ENCODE assay signal across 8 cellular contexts in genomic region chr22:31055322-31056159, GRCh38. TPM values are rescaled to one million over a fixed set of nuclear protein-coding genes. Genes with fewer than 3 reads are reported as not detected.
A peak's percentile ranks its signal among the peaks of the same experiment; 100 is the strongest.
DNase-seq lines count a peak whose midpoint lies in the region; ATAC-seq, FAIRE-seq and TF ChIP-seq lines count a peak whose summit lies in the region.

No MANE protein-coding gene starts in this region.

- TF ChIP-seq POLR2A in A549 (IDR thresholded peaks at IDR 0.05; ENCODE audit: low read length) (no peak), body of pancreas (IDR thresholded peaks at IDR 0.05) (no peak)

- CTCF ChIA-PET in A549 (lab: Yijun Ruan, JAX) = interaction anchor here (1.1 to 5.6 kb wide), 5 partner anchors 9 to 177 kb away, joined by 3 to 34 read pairs (median 4); no protein-coding TSS in a partner anchor

- no peaks in the 10 kb centered on the region for H3K27me3 ChIP-seq in body of pancreas
- H3K27me3 ChIP-seq in skeletal muscle tissue (ENCODE audit: control insufficient read depth in 3 of 3, insufficient read depth in 3 of 3, low read length in 3 of 3) = no peaks in the 10 kb centered on the region

- no peak for TF ChIP-seq CTCF in A549 (IDR thresholded peaks at IDR 0.05)
- TF ChIP-seq CTCF in body of pancreas (IDR thresholded peaks at IDR 0.05) = no peak
- TF ChIP-seq CTCF in GM13977 (IDR thresholded peaks at IDR 0.05; ENCODE audit: extremely low read depth, insufficient read depth, missing control alignments) = no peak

- FAIRE-seq in A549 (lab: Jason Lieb, UNC) = no peak

- peak; percentile 11 to 38; a peak in 3 of 5 replicates for TF ChIP-seq RAD21 in A549 (conservative IDR thresholded peaks at IDR 0.05 in 1 of 2, IDR thresholded peaks at IDR 0.05 in 1 of 2)

- DNase-seq in A549 (ENCODE audit: low read depth in 1 of 2, low spot score in 1 of 2) (peak; percentile 92 to 98), HuH-7 (ENCODE audit: low spot score) (peak; percentile 96), body of pancreas (peak; percentile 82 to 96 (median 92)), iris pigment epithelial cell (ENCODE audit: low read depth) (peak; percentile 100), GM13977 (ENCODE audit: low spot score) (no peak), NOMO-1 treated with dmso at 0.1 percent for 144 hours (lab: John Stamatoyannopoulos, UW; ENCODE audit: unreplicated experiment) (no peak)

- peak overlapping the region; percentile 70 for H3K4me2 ChIP-seq in A549

- ATAC-seq in A549 (peak; percentile 98 to 99), body of pancreas (peak; percentile 99), HG03469 (IDR thresholded peaks at IDR 0.05; ENCODE audit: unreplicated experiment) (no peak)

- intact Hi-C loops in body of pancreas (cut with DNase I) = no loop called here

- peaks cover 51% of the 10 kb centered on the region for H3K4me1 ChIP-seq in A549
- H3K4me1 ChIP-seq in body of pancreas = peaks cover 13% of the 10 kb centered on the region
- H3K4me1 ChIP-seq in skeletal muscle tissue (ENCODE audit: control insufficient read depth in 3 of 3, insufficient read depth in 3 of 3, low read length in 3 of 3) = peaks cover 3 to 10% (median 10%) of the 10 kb centered on the region in 3 donors

- H3K36me3 ChIP-seq in body of pancreas (replicated peaks in 1 of 2; ENCODE audit: insufficient read depth in 1 of 2, low read depth in 2 of 2) (no peaks in the 10 kb centered on the region), skeletal muscle tissue (ENCODE audit: control insufficient read depth in 3 of 3, insufficient read depth in 3 of 3, low read length in 3 of 3) (no peaks in the 10 kb centered on the region)

- no peaks in the 10 kb centered on the region for H3K9me3 ChIP-seq in A549
- no peaks in the 10 kb centered on the region for H3K9me3 ChIP-seq in body of pancreas
- no peaks in the 10 kb centered on the region for H3K9me3 ChIP-seq in skeletal muscle tissue (ENCODE audit: control insufficient read depth in 3 of 3, low read length in 3 of 3)

- POLR2A ChIA-PET in A549 (lab: Yijun Ruan, JAX) = interaction anchor here (1.1 to 1.8 kb wide), 5 partner anchors 9 to 87 kb away, joined by 3 to 11 read pairs (median 5); partner anchors contain the start of genes MORC2, SMTN and TUG1

- peak overlapping the region; percentile 93 to 94 for H3K27ac ChIP-seq in A549
- H3K27ac ChIP-seq in body of pancreas = peak overlapping the region; percentile 30 to 67 (median 48)
- peak overlapping the region; percentile 55 for H3K27ac ChIP-seq in skeletal muscle tissue (ENCODE audit: low read depth, low read length)

- WGBS in A549 (ENCODE audit: missing lambda C conversion rate) = 11% methylated on average over 10 of the region's 16 CpGs
- 26 to 35% methylated on average over 10 to 16 of the region's 16 CpGs for WGBS in body of pancreas, 2 donors

- in situ Hi-C loops in GM13977 (cut with MboI; ENCODE audit: low pct_unique_long_range_greater_than_20kb, low sequenced_read_pairs, unreplicated experiment) = no loop called here

- H3K4me3 ChIP-seq in A549 (no peak overlapping the region), body of pancreas (no peak overlapping the region), skeletal muscle tissue (ENCODE audit: low read length in 3 of 3) (no peak overlapping the region)

- peak overlapping the region in 2 of 3 donors; percentile 20 to 25 for H3K9ac ChIP-seq in skeletal muscle tissue (ENCODE audit: low read depth in 1 of 3, low read length in 3 of 3)

- TF ChIP-seq EP300 in A549 (IDR thresholded peaks at IDR 0.05) = peak; percentile 68 to 81; a peak in 3 of 5 replicates

TF ChIP-seq in A549, 52 proteins besides CTCF, POLR2A, EP300 and RAD21:
- TF ChIP-seq HDAC2 (IDR thresholded peaks at IDR 0.05) = peak; percentile 96
- no peak for TF ChIP-seq RARB (CRISPR knock-in tag; IDR thresholded peaks at IDR 0.05)
- TF ChIP-seq PBX3 (IDR thresholded peaks at IDR 0.05) = peak; percentile 58; the same call in 1 of the 2 replicates
- peak; percentile 86 to 87; a peak in 4 of 5 replicates for TF ChIP-seq JUN (IDR thresholded peaks at IDR 0.05)
- TF ChIP-seq JUNB (IDR thresholded peaks at IDR 0.05) = peak; percentile 64; the same call in 1 of the 2 replicates
- peak; percentile 91; the same call in 1 of the 2 replicates for TF ChIP-seq CHD4 (IDR thresholded peaks at IDR 0.05; ENCODE audit: borderline replicate concordance)
- TF ChIP-seq BCL3 (IDR thresholded peaks at IDR 0.05) = peak; percentile 30; the same call in 1 of the 3 replicates
- TF ChIP-seq HES2 (IDR thresholded peaks at IDR 0.05) = peak; percentile 57; the same call in 1 of the 2 replicates
- peak; percentile 86 for TF ChIP-seq GATA3 (IDR thresholded peaks at IDR 0.05; ENCODE audit: borderline replicate concordance)
- TF ChIP-seq FOSL2 (IDR thresholded peaks at IDR 0.05) = peak; percentile 32; the same call in 1 of the 2 replicates
- peak; percentile 92 for TF ChIP-seq FOSL2 (CRISPR knock-in tag; IDR thresholded peaks at IDR 0.05)
- peak; percentile 31 for TF ChIP-seq SMC3 (IDR thresholded peaks at IDR 0.05)
- TF ChIP-seq MAX (IDR thresholded peaks at IDR 0.05) = peak; percentile 91
- peak; percentile 82 for TF ChIP-seq E2F6 (IDR thresholded peaks at IDR 0.05; ENCODE audit: borderline replicate concordance, low read depth)
- no peak for TF ChIP-seq NR3C1 (IDR thresholded peaks at IDR 0.05)
- peak; percentile 74; the same call in 1 of the 2 replicates for TF ChIP-seq RCOR1 (IDR thresholded peaks at IDR 0.05; ENCODE audit: low read depth, low read length)
- no peak for TF ChIP-seq USF2 (IDR thresholded peaks at IDR 0.05)
- peak; percentile 90 to 98 for TF ChIP-seq CEBPB (IDR thresholded peaks at IDR 0.05)
- peak; percentile 99 for TF ChIP-seq KDM1A (IDR thresholded peaks at IDR 0.05; ENCODE audit: low read depth)
- no peak for TF ChIP-seq RFX5 (IDR thresholded peaks at IDR 0.05)
- no peak for TF ChIP-seq PHF8 (IDR thresholded peaks at IDR 0.05; ENCODE audit: borderline replicate concordance, low read depth)

RNA-seq across cellular contexts. Expression of gene SMTN, which starts 25.6 kb away (rescaled TPM):
- polyA plus RNA-seq in A549 (2011; rRNA removed) (7.0 and 12.7 TPM in 2 replicates), A549 (2017; fragmentation: RNase III; extraction: RNeasy Plus Mini Kit Qiagen cat#74134 plus additional on column Dnase treatment) (33.1 to 37.3 TPM (median 34.9 TPM) in 3 replicates)
- 29.6 and 31.6 TPM in 2 replicates for polyA plus RNA-seq in A549 (2012; cell fraction: cytosol; rRNA removed)
- polyA plus RNA-seq in A549 (2012; cell fraction: nucleus; rRNA removed) = 122 and 130 TPM in 2 replicates
- polyA minus RNA-seq in A549 (2011; rRNA and poly(A)+ RNA removed) = 5.5 and 11.3 TPM in 2 replicates
- total RNA-seq in body of pancreas (10 to 100 TPM; 35.5 to 50.1 TPM), skeletal muscle tissue (57.9 TPM)

RNA-seq across cellular contexts. Expression of gene SELENOM, which starts 51.8 kb away (rescaled TPM):
- polyA plus RNA-seq in A549 (2011; rRNA removed) = 14.2 and 15.3 TPM in 2 replicates
- 62.7 and 76.5 TPM in 2 replicates for polyA plus RNA-seq in A549 (2012; cell fraction: cytosol; rRNA removed)
- 82.5 and 94.7 TPM in 2 replicates for polyA plus RNA-seq in A549 (2012; cell fraction: nucleus; rRNA removed)
- 46.4 to 50.2 TPM (median 46.5 TPM) in 3 replicates for polyA plus RNA-seq in A549 (2017; fragmentation: RNase III; extraction: RNeasy Plus Mini Kit Qiagen cat#74134 plus additional on column Dnase treatment)
- polyA minus RNA-seq in A549 (2011; rRNA and poly(A)+ RNA removed) = 12.4 and 18.3 TPM in 2 replicates
- total RNA-seq in body of pancreas = 100 to 1,000 TPM; 127 to 198 TPM
- 16.2 TPM for total RNA-seq in skeletal muscle tissue

Comparison
In these comparisons a context has a peak if more than half of its experiments do, and no peak if none do; other contexts are left out.
1. DNase-seq: peak in A549 (2 of 2), HuH-7 (single experiment), body of pancreas (4 of 4) and iris pigment epithelial cell (single experiment); none in GM13977 (single experiment) and NOMO-1 treated with dmso at 0.1 percent for 144 hours (single experiment).
2. Peak in every context shown above with its lines, with median percentiles within 50 percentile points of each other: H3K27ac ChIP-seq.